1 cellular context compared by ENCODE assay signal in genomic region chr14:91996951-91997371, GRCh38.
TF ChIP-seq lines count a peak whose summit lies in the region.

No MANE protein-coding gene starts in this region.

TF ChIP-seq in SK-N-SH, 30 proteins besides CTCF, POLR2A, EP300 and RAD21 (continued from another document):
- TF ChIP-seq FOSL2 (IDR thresholded peaks at IDR 0.05; ENCODE audit: borderline replicate concordance, low read depth) (peak; percentile 55; the same call in 1 of the 2 replicates), RCOR1 (IDR thresholded peaks at IDR 0.05; ENCODE audit: low read length) (no peak), RXRA (IDR thresholded peaks at IDR 0.05; ENCODE audit: borderline replicate concordance, low read depth) (no peak), NRF1 (IDR thresholded peaks at IDR 0.05; ENCODE audit: low read depth, low read length) (no peak), YY1 (IDR thresholded peaks at IDR 0.05; ENCODE audit: low read depth) (no peak), USF2 (IDR thresholded peaks at IDR 0.05; ENCODE audit: borderline replicate concordance, low read depth, low read length) (no peak), GATA2 (CRISPR knock-in tag; IDR thresholded peaks at IDR 0.05) (no peak), FOXJ3 (CRISPR knock-in tag; IDR thresholded peaks at IDR 0.05) (no peak), POLR2AphosphoS5 (IDR thresholded peaks at IDR 0.05; ENCODE audit: low read depth, low read length) (peak; percentile 19; the same call in 1 of the 2 replicates), PBX3 (IDR thresholded peaks at IDR 0.05) (peak; percentile 81), FOXM1 (IDR thresholded peaks at IDR 0.05; ENCODE audit: low read depth) (no peak), EZH2phosphoT487 (IDR thresholded peaks at IDR 0.05; ENCODE audit: borderline replicate concordance, low read depth) (no peak), REST (IDR thresholded peaks at IDR 0.05; ENCODE audit: low read depth, low read length) (no peak), TAF1 (IDR thresholded peaks at IDR 0.05; ENCODE audit: borderline replicate concordance, low read depth, low read length) (no peak), SMC3 (IDR thresholded peaks at IDR 0.05; ENCODE audit: low read depth, low read length) (peak; percentile 27)
